Comparison of ENCODE assay signal across 9 cellular contexts in the genomic region with DNA sequence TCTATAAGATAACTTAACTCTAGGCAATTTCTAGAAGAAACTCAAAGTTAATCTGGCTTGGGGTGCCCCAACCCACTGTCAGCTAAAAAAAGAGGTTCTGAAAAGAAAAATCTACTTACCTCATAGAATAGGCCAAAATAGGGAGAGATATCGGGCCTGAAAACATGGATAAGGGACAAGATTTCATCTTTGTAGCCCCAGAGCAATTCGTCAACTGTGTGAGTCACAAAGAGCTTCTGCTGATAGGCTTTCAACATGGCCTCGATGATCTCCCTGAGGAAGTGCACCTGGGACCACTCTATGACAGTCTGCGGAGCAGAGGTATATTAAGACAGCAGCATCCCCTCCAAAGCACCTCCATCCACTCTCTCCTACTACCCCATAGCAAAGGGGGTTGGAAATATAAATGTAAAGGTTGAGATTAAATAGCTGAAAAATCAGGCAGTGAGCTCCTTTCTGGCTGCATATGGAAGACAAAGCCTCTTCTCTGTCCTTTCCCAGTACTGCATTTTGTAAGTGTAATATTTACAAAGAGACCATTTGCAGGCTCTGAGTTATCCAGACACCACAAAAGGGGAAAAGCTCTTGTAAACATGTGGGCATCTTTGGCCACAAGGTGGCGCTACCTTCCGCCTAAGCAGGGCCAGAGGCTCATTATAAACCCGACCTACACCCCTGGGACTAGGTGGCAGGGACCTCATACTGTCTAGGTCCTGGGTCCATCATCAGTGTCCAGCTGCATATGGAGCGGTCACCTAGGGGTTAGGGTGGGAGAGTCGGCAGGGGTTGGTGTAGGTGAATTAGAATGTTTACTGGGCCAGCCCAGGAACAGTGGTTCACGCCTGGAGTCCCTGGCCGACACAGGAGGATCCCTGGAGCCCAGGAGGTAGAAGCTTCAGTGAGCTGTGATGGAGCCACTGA. TPM values are rescaled to one million over a fixed set of nuclear protein-coding genes. Genes with fewer than 3 reads are reported as not detected.
DNase-seq lines count a peak whose midpoint lies in the region; ATAC-seq and TF ChIP-seq lines count a peak whose summit lies in the region.
"Had no signal": no experiment of that assay in that cellular context is flagged by ENCODE, and none has a peak within 500 bp of the region (broad histone marks: within the 10 kb centered on the region; RNA-seq: fewer than 3 reads in every experiment).

No MANE protein-coding gene starts in this region.

- ATAC-seq in GM21423 (IDR thresholded peaks at IDR 0.05; ENCODE audit: unreplicated experiment) (peak; percentile 76), esophagus mucosa (peak; percentile 86), naive B cell (ENCODE audit: low read depth in 2 of 2) (peak; percentile 80 to 95)

- H3K36me3 Mint-ChIP-seq in naive B cell, result peaks cover 7 to 9% of the 10 kb centered on the region in 2 donors

- no peak overlapping the region for H3K4me3 ChIP-seq in OCI-LY1 (ENCODE audit: low read depth, low read length, poor library complexity, severe bottlenecking)

- H3F3A ChIP-seq in OCI-LY1 (ENCODE audit: insufficient read depth, low read length), result no peaks in the 10 kb centered on the region

- no peaks in the 10 kb centered on the region for H3K9me3 ChIP-seq in OCI-LY1 (ENCODE audit: low read length)

- peak overlapping the region in 2 of 6 donors; percentile 2 to 11 for H3K27ac Mint-ChIP-seq in naive B cell
- H3K27ac Mint-ChIP-seq: dendritic cell treated with granulocyte-macrophage colony-stimulating factor and Interleukin-4, amounts not matched to agents 40 ng/mL and 50 ng/mL, for 4 days had no signal

- no peaks in the 10 kb centered on the region for H3K79me2 ChIP-seq in OCI-LY1 (ENCODE audit: insufficient read depth, low read length)

- no peak overlapping the region for H3K27ac ChIP-seq in OCI-LY1 (ENCODE audit: low read depth, low read length, poor library complexity, severe bottlenecking)

- no peaks in the 10 kb centered on the region for H3K9me3 Mint-ChIP-seq in naive B cell
- H3K9me3 Mint-ChIP-seq: dendritic cell treated with granulocyte-macrophage colony-stimulating factor and Interleukin-4, amounts not matched to agents 40 ng/mL and 50 ng/mL, for 4 days had no signal

- H4K20me1 ChIP-seq in OCI-LY1 (ENCODE audit: insufficient read depth, low read length), result no peaks in the 10 kb centered on the region

- peak; percentile 50 for DNase-seq in Caki2 (ENCODE audit: low read depth)
- peak; percentile 43 for DNase-seq in HuH-7.5 (ENCODE audit: low spot score)
- peak; percentile 83 for DNase-seq in activated CD8-positive, alpha-beta memory T cell treated with anti-CD3 and anti-CD28 coated beads, Interleukin-2, amount 50 U/mL, for 4 hours
- peak; percentile 66 for DNase-seq in naive B cell
- peak; percentile 34 to 71 for DNase-seq in stimulated activated CD8-positive, alpha-beta memory T cell treated with anti-CD3 and anti-CD28 coated beads, Interleukin-7, amount 100 ng/mL, for 48 hours (ENCODE audit: extremely low read depth in 1 of 2, low read depth in 1 of 2)

- H3K27me3 Mint-ChIP-seq in naive B cell, result no peaks in the 10 kb centered on the region
- H3K27me3 Mint-ChIP-seq: dendritic cell treated with granulocyte-macrophage colony-stimulating factor and Interleukin-4, amounts not matched to agents 40 ng/mL and 50 ng/mL, for 4 days had no signal

- in situ Hi-C loops in Caki2 (cut with HindIII; ENCODE audit: low pct_unique_long_range_greater_than_20kb, low sequenced_read_pairs), result no loop called here

- no peak overlapping the region for H3K9ac ChIP-seq in OCI-LY1 (ENCODE audit: low read length)

- H3K4me1 Mint-ChIP-seq in naive B cell, result peaks cover 0 to 4% (median 0%) of the 10 kb centered on the region in 3 donors

- no peaks in the 10 kb centered on the region; the same call in 1 of the 2 replicates for H3K36me3 ChIP-seq in OCI-LY1 (ENCODE audit: insufficient read depth, low read length)

- H3K9me2 ChIP-seq in OCI-LY1 (ENCODE audit: low read depth, low read length), result no peaks in the 10 kb centered on the region

- no peak overlapping the region for H2AFZ ChIP-seq in OCI-LY1 (ENCODE audit: low read length)

- peak; percentile 94 for TF ChIP-seq CTCF in OCI-LY1 (IDR thresholded peaks at IDR 0.05; ENCODE audit: low read length)

- no peaks in the 10 kb centered on the region for H3K27me3 ChIP-seq in OCI-LY1 (ENCODE audit: insufficient read depth, low read length)

- no peak overlapping the region for H3K4me3 Mint-ChIP-seq in naive B cell
- H3K4me3 Mint-ChIP-seq: dendritic cell treated with granulocyte-macrophage colony-stimulating factor and Interleukin-4, amounts not matched to agents 40 ng/mL and 50 ng/mL, for 4 days had no signal

- H3K4me2 ChIP-seq in OCI-LY1 (ENCODE audit: low read length), result no peak overlapping the region

- H3K4me1 ChIP-seq in OCI-LY1 (ENCODE audit: insufficient read depth, low read length, severe bottlenecking), result no peaks in the 10 kb centered on the region

RNA-seq across cellular contexts. Expression of a gene that starts 31.5 kb away (rescaled TPM):
- total RNA-seq in Caki2 (2014; rRNA removed; shearing (Covaris generic); ENCODE audit: low replicate concordance), result 38.6 and 51.8 TPM in 2 replicates
- total RNA-seq in esophagus mucosa, result 31.7 TPM
- 10 to 100 TPM; 23.9 to 43.5 (median 37.3) TPM for polyA plus RNA-seq in naive B cell (ENCODE audit: low read depth in 6 of 6)

RNA-seq across cellular contexts. Expression of a gene that starts 34.0 kb away (rescaled TPM):
- total RNA-seq in Caki2 (2014; rRNA removed; shearing (Covaris generic); ENCODE audit: low replicate concordance), result 89.9 and 94.3 TPM in 2 replicates
- total RNA-seq in esophagus mucosa, result 70.0 TPM
- polyA plus RNA-seq in naive B cell (ENCODE audit: low read depth in 6 of 6), result 10 to 100 TPM in 5 of 6 donors, 1 to 10 TPM in 1; 8.7 to 17.2 (median 15.6) TPM
